Comparison of ENCODE assay signal across 8 cellular contexts in genomic region chr15:89017370-89018066, GRCh38.
A peak's percentile ranks its signal among the peaks of the same experiment; 100 is the strongest.
DNase-seq lines count a peak whose midpoint lies in the region; ATAC-seq and TF ChIP-seq lines count a peak whose summit lies in the region.

No MANE protein-coding gene starts in this region.

- H3K27me3 ChIP-seq in aorta (ENCODE audit: control insufficient read depth in 1 of 2, insufficient read depth in 2 of 2, low read length in 1 of 2) = no peaks in the 10 kb centered on the region

- peak overlapping the region; percentile 80 to 95 for H3K27ac ChIP-seq in aorta (ENCODE audit: low read depth in 1 of 2, low read length in 2 of 2)

- peak overlapping the region; percentile 24 for H3K4me3 ChIP-seq in astrocyte of the cerebellum (ENCODE audit: low read depth, low read length)
- no peak overlapping the region for H3K4me3 ChIP-seq in aorta (ENCODE audit: low read length in 2 of 2)

- no peaks in the 10 kb centered on the region for H3K9me3 ChIP-seq in aorta (ENCODE audit: control insufficient read depth, low read length)

- H3K4me1 ChIP-seq in aorta (ENCODE audit: control insufficient read depth in 1 of 2, insufficient read depth in 2 of 2, low read length in 2 of 2) = peaks cover 4% of the 10 kb centered on the region in 2 donors

- no peaks in the 10 kb centered on the region for H3K36me3 ChIP-seq in aorta (ENCODE audit: control insufficient read depth in 1 of 2, insufficient read depth in 2 of 2, low read length in 1 of 2)

- peak; percentile 82 for ATAC-seq in aorta (ENCODE audit: low FRiP score)

- intact Hi-C loops in aorta (cut with DNase I) = loop anchor here (2.0 to 5.0 kb wide), 4 partner anchors 35 to 113 kb away; partner anchors contain the start of gene MFGE8 (in 2 of the 2)

- in situ Hi-C loops in astrocyte of the cerebellum (cut with HindIII; ENCODE audit: low sequenced_read_pairs) = loop anchor here (25.0 kb wide), 2 partner anchors 105 to 355 kb away; partner anchors contain the start of gene MFGE8

- 1% methylated on average over 38 of the region's 38 CpGs for WGBS in aorta, 2 donors

- peak; percentile 57 for DNase-seq in COLO668 (lab: John Stamatoyannopoulos, UW; ENCODE audit: unreplicated experiment)
- DNase-seq in H4 (ENCODE audit: low spot score) = peak; percentile 65
- DNase-seq in NCI-H128 (lab: John Stamatoyannopoulos, UW; ENCODE audit: unreplicated experiment) = peak; percentile 3
- peak; percentile 89 for DNase-seq in T-helper 9 cell
- peak; percentile 54 for DNase-seq in astrocyte of the cerebellum (ENCODE audit: low read depth)
- DNase-seq in hippocampal formation (lab: John Stamatoyannopoulos, UW) = peak; percentile 7 to 54
- DNase-seq in retina = peak; percentile 92
- peak; percentile 90 to 93 for DNase-seq in aorta

- peak; percentile 89 for TF ChIP-seq CTCF in astrocyte of the cerebellum (IDR thresholded peaks at IDR 0.05; ENCODE audit: low read depth, low read length, missing control alignments)

Comparison
In these comparisons a context has a peak if more than half of its experiments do, and no peak if none do; other contexts are left out.
1. DNase-seq: peak in every context shown above with its lines; median percentile 92 in retina; 92 in aorta; 89 in T-helper 9 cell; 65 in H4; 57 in COLO668; 54 in astrocyte of the cerebellum; 30 in hippocampal formation; 3 in NCI-H128.